1 cellular context compared by ENCODE assay signal in genomic region chr3:76024640-76025039, GRCh38.
TF ChIP-seq lines count a peak whose summit lies in the region.

No MANE protein-coding gene starts in this region.

TF ChIP-seq in H1, 55 proteins besides CTCF, POLR2A, EP300 and RAD21 (continued from another document):
- TF ChIP-seq, protein P1, sequence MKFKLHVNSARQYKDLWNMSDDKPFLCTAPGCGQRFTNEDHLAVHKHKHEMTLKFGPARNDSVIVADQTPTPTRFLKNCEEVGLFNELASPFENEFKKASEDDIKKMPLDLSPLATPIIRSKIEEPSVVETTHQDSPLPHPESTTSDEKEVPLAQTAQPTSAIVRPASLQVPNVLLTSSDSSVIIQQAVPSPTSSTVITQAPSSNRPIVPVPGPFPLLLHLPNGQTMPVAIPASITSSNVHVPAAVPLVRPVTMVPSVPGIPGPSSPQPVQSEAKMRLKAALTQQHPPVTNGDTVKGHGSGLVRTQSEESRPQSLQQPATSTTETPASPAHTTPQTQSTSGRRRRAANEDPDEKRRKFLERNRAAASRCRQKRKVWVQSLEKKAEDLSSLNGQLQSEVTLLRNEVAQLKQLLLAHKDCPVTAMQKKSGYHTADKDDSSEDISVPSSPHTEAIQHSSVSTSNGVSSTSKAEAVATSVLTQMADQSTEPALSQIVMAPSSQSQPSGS (IDR thresholded peaks at IDR 0.05; ENCODE audit: low read length): no peak
- no peak for TF ChIP-seq MAFK (IDR thresholded peaks at IDR 0.05; ENCODE audit: low read depth, low read length)
- TF ChIP-seq JUND (IDR thresholded peaks at IDR 0.05; ENCODE audit: low read length): no peak
- TF ChIP-seq, protein P2, sequence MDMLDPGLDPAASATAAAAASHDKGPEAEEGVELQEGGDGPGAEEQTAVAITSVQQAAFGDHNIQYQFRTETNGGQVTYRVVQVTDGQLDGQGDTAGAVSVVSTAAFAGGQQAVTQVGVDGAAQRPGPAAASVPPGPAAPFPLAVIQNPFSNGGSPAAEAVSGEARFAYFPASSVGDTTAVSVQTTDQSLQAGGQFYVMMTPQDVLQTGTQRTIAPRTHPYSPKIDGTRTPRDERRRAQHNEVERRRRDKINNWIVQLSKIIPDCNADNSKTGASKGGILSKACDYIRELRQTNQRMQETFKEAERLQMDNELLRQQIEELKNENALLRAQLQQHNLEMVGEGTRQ (IDR thresholded peaks at IDR 0.05; ENCODE audit: low read length): no peak
- TF ChIP-seq ZNF274 (IDR thresholded peaks at IDR 0.05; ENCODE audit: borderline replicate concordance, extremely low read depth, low read length): no peak
